ENCODE assay signal across 26 cellular contexts in the genomic region with DNA sequence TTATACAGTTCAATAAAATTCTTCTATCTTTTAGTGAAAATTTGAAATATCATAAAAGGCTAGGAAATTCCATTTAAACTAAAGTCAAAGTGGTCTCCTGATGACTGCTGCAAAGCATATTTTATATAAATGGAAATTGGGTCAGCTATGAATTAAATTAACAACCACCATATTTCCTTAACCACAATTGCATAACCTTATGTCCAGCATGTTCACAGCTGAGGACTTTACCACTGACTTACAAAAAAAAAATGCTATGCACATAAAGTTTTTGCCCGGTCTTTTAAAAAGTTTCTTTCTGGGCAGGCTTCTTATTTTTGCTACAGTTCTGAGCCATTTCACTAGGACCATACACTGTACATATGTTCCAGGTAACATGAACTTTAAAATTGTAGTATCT.
"Had no signal": no experiment of that assay in that cellular context is flagged by ENCODE, and none has a peak within 500 bp of the region (broad histone marks: within the 10 kb centered on the region; RNA-seq: fewer than 3 reads in every experiment).

No MANE protein-coding gene starts in this region.

- H3K9me3 Mint-ChIP-seq: activated CD4-positive, alpha-beta memory T cell treated with anti-CD3 and anti-CD28 coated beads, Interleukin-2, amount 10 ng/mL, durations not matched to agents 7 days and 5 days; activated naive CD4-positive, alpha-beta T cell treated with anti-CD3 and anti-CD28 coated beads for 36 hours; activated T-helper 17 cell treated with anti-CD3 and anti-CD28 coated beads, Interleukin-2, amount 50 U/mL, for 72 hours had no signal

- H3K4me3 ChIP-seq: adrenal gland, breast epithelium, SK-N-MC had no signal

- DNase-seq: activated CD4-positive, alpha-beta memory T cell treated with anti-CD3 and anti-CD28 coated beads, Interleukin-2, amount 10 ng/mL, durations not matched to agents 7 days and 5 days; activated CD4-positive, alpha-beta T cell treated with anti-CD3 and anti-CD28 coated beads for 36 hours; activated CD4-positive, alpha-beta T cell treated with anti-CD3 and anti-CD28 coated beads, Interleukin-2, amount 50 U/mL, for 1 hour; activated gamma-delta T cell; activated naive CD4-positive, alpha-beta T cell treated with anti-CD3 and anti-CD28 coated beads for 36 hours; activated T-cell treated with anti-CD3 and anti-CD28 coated beads for 4 hours; activated T-cell treated with anti-CD3 and anti-CD28 coated beads, Interleukin-2, amount 50 U/mL, for 48 hours; adrenal gland; aorta; Karpas-422; MM.1S; NCI-H1105; NCI-H1436; NCI-H1694 treated with DMSO at 0.1 percent for 48 hours; NCI-H2029 treated with DMSO at 0.1 percent for 48 hours; NCI-H510A treated with DMSO at 0.1 percent for 48 hours; NCI-H69; NK-92 treated with Interleukin-12 subunit alpha and Interleukin-12 subunit beta, amount 100 ng/mL, for 24 hours; OCI-M1; RPMI8226; T-helper 1 cell; WERI-Rb-1 had no signal

- H3K4me1 Mint-ChIP-seq: activated CD4-positive, alpha-beta memory T cell treated with anti-CD3 and anti-CD28 coated beads, Interleukin-2, amount 10 ng/mL, durations not matched to agents 7 days and 5 days; activated CD4-positive, alpha-beta T cell treated with anti-CD3 and anti-CD28 coated beads for 36 hours; activated T-helper 17 cell treated with anti-CD3 and anti-CD28 coated beads, Interleukin-2, amount 50 U/mL, for 72 hours had no signal

- H3K36me3 ChIP-seq: adrenal gland, breast epithelium, WERI-Rb-1 had no signal

- H3K27me3 Mint-ChIP-seq: activated CD4-positive, alpha-beta memory T cell treated with anti-CD3 and anti-CD28 coated beads, Interleukin-2, amount 10 ng/mL, durations not matched to agents 7 days and 5 days; activated naive CD8-positive, alpha-beta T cell; activated T-helper 17 cell treated with anti-CD3 and anti-CD28 coated beads, Interleukin-2, amount 50 U/mL, for 72 hours had no signal

- H3K4me1 ChIP-seq: adrenal gland, breast epithelium had no signal

- H3K27me3 ChIP-seq: adrenal gland, breast epithelium had no signal

- H3K27ac ChIP-seq: adrenal gland, breast epithelium, SK-N-MC, WERI-Rb-1 had no signal

- H3K36me3 Mint-ChIP-seq: activated naive CD8-positive, alpha-beta T cell had no signal

- H3K4me3 Mint-ChIP-seq: activated CD4-positive, alpha-beta memory T cell treated with anti-CD3 and anti-CD28 coated beads, Interleukin-2, amount 10 ng/mL, durations not matched to agents 7 days and 5 days; activated CD4-positive, alpha-beta T cell treated with anti-CD3 and anti-CD28 coated beads for 36 hours; activated naive CD4-positive, alpha-beta T cell treated with anti-CD3 and anti-CD28 coated beads for 36 hours; activated naive CD8-positive, alpha-beta T cell; activated T-helper 17 cell treated with anti-CD3 and anti-CD28 coated beads, Interleukin-2, amount 50 U/mL, for 72 hours had no signal

- H3K9me3 ChIP-seq: adrenal gland, breast epithelium had no signal

- H3K27ac Mint-ChIP-seq: activated CD4-positive, alpha-beta memory T cell treated with anti-CD3 and anti-CD28 coated beads, Interleukin-2, amount 10 ng/mL, durations not matched to agents 7 days and 5 days; activated CD4-positive, alpha-beta T cell treated with anti-CD3 and anti-CD28 coated beads for 36 hours; activated naive CD4-positive, alpha-beta T cell treated with anti-CD3 and anti-CD28 coated beads for 36 hours; activated naive CD8-positive, alpha-beta T cell; activated T-helper 17 cell treated with anti-CD3 and anti-CD28 coated beads, Interleukin-2, amount 50 U/mL, for 72 hours had no signal
